In genomic region chr16:27430512-27430911, GRCh38 we compare ENCODE assay signal across 15 cellular contexts. TPM values are rescaled to one million over a fixed set of nuclear protein-coding genes. Genes with fewer than 3 reads are reported as not detected.
DNase-seq lines count a peak whose midpoint lies in the region; ATAC-seq and TF ChIP-seq lines count a peak whose summit lies in the region.
"Had no signal": no experiment of that assay in that cellular context is flagged by ENCODE, and none has a peak within 500 bp of the region (broad histone marks: within the 10 kb centered on the region; RNA-seq: fewer than 3 reads in every experiment).

No MANE protein-coding gene starts in this region.

- no peaks in the 10 kb centered on the region for H3K79me1 ChIP-seq in mesenchymal stem cell (replicated peaks; ENCODE audit: low read length, poor library complexity, severe bottlenecking)

- ATAC-seq in activated T-cell treated with anti-CD3 and anti-CD28 coated beads, Interleukin-2, amount 50 U/mL, for 4 hours, result no peak
- peak; percentile 1 for ATAC-seq in HG02759 (IDR thresholded peaks at IDR 0.05; ENCODE audit: unreplicated experiment)

- no peak overlapping the region for H4K91ac ChIP-seq in mesenchymal stem cell (ENCODE audit: low read length)

- no peak overlapping the region for H3K14ac ChIP-seq in mesenchymal stem cell (ENCODE audit: low read length in 2 of 2)

- no peak overlapping the region for H2BK12ac ChIP-seq in mesenchymal stem cell (ENCODE audit: low read length in 2 of 2)

- H3K36me3 Mint-ChIP-seq in activated T-cell treated with anti-CD3 and anti-CD28 coated beads, Interleukin-2, amount 50 U/mL, for 4 hours (ENCODE audit: insufficient read depth), result peaks cover 40% of the 10 kb centered on the region
- H3K36me3 Mint-ChIP-seq in activated naive CD8-positive, alpha-beta T cell, result peaks cover 12% of the 10 kb centered on the region
- H3K36me3 Mint-ChIP-seq in osteocyte (ENCODE audit: unreplicated experiment) (no peaks in the 10 kb centered on the region), type B pancreatic cell (no peaks in the 10 kb centered on the region)
- H3K36me3 Mint-ChIP-seq: WTC11 had no signal

- no peak overlapping the region for H3K4me3 Mint-ChIP-seq in activated T-cell treated with anti-CD3 and anti-CD28 coated beads, Interleukin-2, amount 50 U/mL, for 4 hours
- H3K4me3 Mint-ChIP-seq in activated naive CD8-positive, alpha-beta T cell, result no peak overlapping the region
- H3K4me3 Mint-ChIP-seq in osteocyte (ENCODE audit: unreplicated experiment), result no peak overlapping the region
- H3K4me3 Mint-ChIP-seq in type B pancreatic cell, result no peak overlapping the region
- H3K4me3 Mint-ChIP-seq: WTC11 had no signal

- no peak overlapping the region for H3K27ac ChIP-seq in mesenchymal stem cell (ENCODE audit: low read length, poor library complexity, severe bottlenecking)
- H3K27ac ChIP-seq: left lung had no signal

- no peak overlapping the region for H3K23ac ChIP-seq in mesenchymal stem cell (ENCODE audit: low read length in 2 of 2)

- no peak overlapping the region for H2BK120ac ChIP-seq in mesenchymal stem cell (ENCODE audit: low read depth, low read length)

- H3K18ac ChIP-seq in mesenchymal stem cell (ENCODE audit: low read depth in 1 of 2, low read length in 2 of 2), result no peak overlapping the region

- no peaks in the 10 kb centered on the region for H3K27me3 Mint-ChIP-seq in activated T-cell treated with anti-CD3 and anti-CD28 coated beads, Interleukin-2, amount 50 U/mL, for 4 hours (ENCODE audit: low read depth)
- H3K27me3 Mint-ChIP-seq in activated naive CD8-positive, alpha-beta T cell, result no peaks in the 10 kb centered on the region
- peaks cover 8% of the 10 kb centered on the region for H3K27me3 Mint-ChIP-seq in osteocyte (ENCODE audit: unreplicated experiment)
- no peaks in the 10 kb centered on the region for H3K27me3 Mint-ChIP-seq in type B pancreatic cell

- no peak overlapping the region for H2AK5ac ChIP-seq in mesenchymal stem cell (ENCODE audit: low read length, severe bottlenecking)

- H3K27me3 ChIP-seq in mesenchymal stem cell (ENCODE audit: control insufficient read depth in 1 of 2, insufficient read depth in 1 of 2, low read length in 2 of 2), result no peaks in the 10 kb centered on the region

- H3K4ac ChIP-seq in mesenchymal stem cell (ENCODE audit: low read depth in 1 of 2, low read length in 2 of 2), result no peak overlapping the region

- H2BK15ac ChIP-seq in mesenchymal stem cell (ENCODE audit: low read depth, poor library complexity, severe bottlenecking), result no peak overlapping the region

- H3K4me1 Mint-ChIP-seq in activated T-cell treated with anti-CD3 and anti-CD28 coated beads, Interleukin-2, amount 50 U/mL, for 4 hours (ENCODE audit: low read depth), result peaks cover 49% of the 10 kb centered on the region
- H3K4me1 Mint-ChIP-seq in activated naive CD8-positive, alpha-beta T cell (ENCODE audit: low read depth), result peaks cover 51% of the 10 kb centered on the region
- H3K4me1 Mint-ChIP-seq in osteocyte (ENCODE audit: unreplicated experiment), result peaks cover 3% of the 10 kb centered on the region
- H3K4me1 Mint-ChIP-seq in type B pancreatic cell (ENCODE audit: unreplicated experiment), result no peaks in the 10 kb centered on the region
- H3K4me1 Mint-ChIP-seq: WTC11 had no signal

- no peak overlapping the region for H2BK5ac ChIP-seq in mesenchymal stem cell (ENCODE audit: low read depth, low read length, poor library complexity, severe bottlenecking)

- H2AFZ ChIP-seq in mesenchymal stem cell (ENCODE audit: low read depth, low read length), result no peak overlapping the region

- H3K27ac Mint-ChIP-seq in activated naive CD8-positive, alpha-beta T cell, result peak overlapping the region; percentile 83
- H3K27ac Mint-ChIP-seq in osteocyte (ENCODE audit: unreplicated experiment) (no peak overlapping the region), type B pancreatic cell (no peak overlapping the region)
- H3K27ac Mint-ChIP-seq: WTC11 had no signal

- peaks cover 10% of the 10 kb centered on the region for H3K4me1 ChIP-seq in mesenchymal stem cell (ENCODE audit: control insufficient read depth, insufficient read depth, low read depth, low read length)

- H3K4me2 ChIP-seq in mesenchymal stem cell (ENCODE audit: low read length, poor library complexity, severe bottlenecking), result no peak overlapping the region

- H3K36me3 ChIP-seq in mesenchymal stem cell (ENCODE audit: control insufficient read depth in 1 of 2, insufficient read depth in 2 of 2, low read depth in 1 of 2, low read length in 2 of 2), result no peaks in the 10 kb centered on the region
- H3K36me3 ChIP-seq: left lung had no signal

- no peak overlapping the region for H3K4me3 ChIP-seq in mesenchymal stem cell (ENCODE audit: insufficient read depth in 1 of 2, low read depth in 1 of 2, low read length in 2 of 2)
- H3K4me3 ChIP-seq: left lung had no signal

- WGBS in mesenchymal stem cell, result over 99% methylated on average over 6 of the region's 7 CpGs

- H3K9me3 ChIP-seq in mesenchymal stem cell (ENCODE audit: control insufficient read depth, low read length), result no peaks in the 10 kb centered on the region
- H3K9me3 ChIP-seq: left lung had no signal

- DNase-seq in activated T-cell treated with anti-CD3 and anti-CD28 coated beads, Interleukin-2, amount 50 U/mL, for 1 hour, result peak; percentile 20
- DNase-seq in activated T-cell treated with anti-CD3 and anti-CD28 coated beads, Interleukin-2, amount 50 U/mL, for 4 hours, result no peak
- peak; percentile 63 for DNase-seq in osteocyte (ENCODE audit: extremely low spot score, unreplicated experiment)
- DNase-seq in type B pancreatic cell (ENCODE audit: extremely low spot score, unreplicated experiment), result no peak
- DNase-seq in GM10266 (ENCODE audit: extremely low spot score), result no peak
- no peak for DNase-seq in mesenchymal stem cell
- DNase-seq: ACHN; effector CD8-positive, alpha-beta T cell; left lung; MM.1S; NCI-H2081 treated with DMSO at 0.1 percent for 48 hours; NCI-H69 had no signal

- no peak overlapping the region for H4K8ac ChIP-seq in mesenchymal stem cell (ENCODE audit: low read length)

- no peaks in the 10 kb centered on the region for H3K9me3 Mint-ChIP-seq in activated T-cell treated with anti-CD3 and anti-CD28 coated beads, Interleukin-2, amount 50 U/mL, for 4 hours
- H3K9me3 Mint-ChIP-seq in activated naive CD8-positive, alpha-beta T cell (ENCODE audit: low read depth), result no peaks in the 10 kb centered on the region
- no peaks in the 10 kb centered on the region for H3K9me3 Mint-ChIP-seq in osteocyte (ENCODE audit: unreplicated experiment)
- no peaks in the 10 kb centered on the region for H3K9me3 Mint-ChIP-seq in type B pancreatic cell

- no peak overlapping the region for H3K9ac ChIP-seq in mesenchymal stem cell (ENCODE audit: low read length)

- no peak for TF ChIP-seq CTCF in osteocyte (IDR thresholded peaks at IDR 0.05)
- TF ChIP-seq CTCF in type B pancreatic cell (conservative IDR thresholded peaks at IDR 0.05), result no peak
- TF ChIP-seq CTCF in GM10266 (IDR thresholded peaks at IDR 0.05; ENCODE audit: control insufficient read depth, insufficient read depth, low read depth, missing control alignments), result no peak

RNA-seq across cellular contexts. Expression of gene IL21R, which starts 28.5 kb away (rescaled TPM):
- total RNA-seq in activated T-cell treated with anti-CD3 and anti-CD28 coated beads, Interleukin-2, amount 50 U/mL, for 4 hours, result 10 to 100 TPM; 90.7 to 94.9 (median 91.4) TPM
- total RNA-seq in osteocyte (0.34 and 0.40 TPM in 2 replicates), type B pancreatic cell (ENCODE audit: low replicate concordance) (0.29 TPM in 1 of 2 replicates, not detected in the other)
- 1.6 TPM for polyA plus RNA-seq in mesenchymal stem cell (2013, experiment 1 of 2)
- polyA plus RNA-seq in mesenchymal stem cell (2013, experiment 2 of 2), result 1.6 TPM

Comparison
In these comparisons a context has a peak if more than half of its experiments do, and no peak if none do; other contexts are left out.
1. DNase-seq: peak in activated T-cell treated with anti-CD3 and anti-CD28 coated beads, Interleukin-2, amount 50 U/mL, for 1 hour (single experiment) and osteocyte (single experiment); none in activated T-cell treated with anti-CD3 and anti-CD28 coated beads, Interleukin-2, amount 50 U/mL, for 4 hours (single experiment), type B pancreatic cell (single experiment), GM10266 (single experiment) and mesenchymal stem cell (single experiment).
2. RNA of gene IL21R, which starts 28.5 kb away (total RNA-seq): 90.7 to 94.9 TPM in activated T-cell treated with anti-CD3 and anti-CD28 coated beads, Interleukin-2, amount 50 U/mL, for 4 hours; 0.34 to 0.40 TPM in osteocyte and 0.29 TPM in type B pancreatic cell; every median in the first group is over 10 times any median in the second.